13 cellular contexts compared by ENCODE assay signal in genomic region chr7:44218418-44219201, GRCh38. TPM values are rescaled to one million over a fixed set of nuclear protein-coding genes. Genes with fewer than 3 reads are reported as not detected.
DNase-seq lines count a peak whose midpoint lies in the region; ATAC-seq and TF ChIP-seq lines count a peak whose summit lies in the region.
"Had no signal": no experiment of that assay in that cellular context is flagged by ENCODE, and none has a peak within 500 bp of the region (broad histone marks: within the 10 kb centered on the region; RNA-seq: fewer than 3 reads in every experiment).

No MANE protein-coding gene starts in this region.

- ATAC-seq in Right ventricle myocardium inferior (no peak), left ventricle myocardium superior (no peak), memory B cell (ENCODE audit: low read depth) (no peak), upper lobe of right lung (no peak), HG03175 (IDR thresholded peaks at IDR 0.05; ENCODE audit: unreplicated experiment) (no peak)

- H3K4me1 ChIP-seq in ectodermal cell (ENCODE audit: control insufficient read depth, insufficient read depth, low read length) (peaks cover 33% of the 10 kb centered on the region), upper lobe of right lung (no peaks in the 10 kb centered on the region)
- H3K4me1 ChIP-seq: vagina had no signal

- H3K4me3 Mint-ChIP-seq in memory B cell, result no peak overlapping the region
- H3K4me3 Mint-ChIP-seq in HFFc6, result no peak overlapping the region
- H3K4me3 Mint-ChIP-seq: activated naive CD8-positive, alpha-beta T cell had no signal

- H3K4me3 ChIP-seq in ectodermal cell (ENCODE audit: insufficient read depth, low read depth, low read length) (no peak overlapping the region), upper lobe of right lung (no peak overlapping the region)
- H3K4me3 ChIP-seq: vagina had no signal

- 50 to 54% methylated on average over 26 of the region's 26 CpGs for WGBS in ectodermal cell, 2 experiments

- H3K27me3 ChIP-seq in ectodermal cell (ENCODE audit: control insufficient read depth, insufficient read depth, low read length, poor library complexity, severe bottlenecking), result no peaks in the 10 kb centered on the region
- H3K27me3 ChIP-seq in upper lobe of right lung, result no peaks in the 10 kb centered on the region
- H3K27me3 ChIP-seq: vagina had no signal

- no peaks in the 10 kb centered on the region for H3K9me3 ChIP-seq in ectodermal cell (ENCODE audit: control insufficient read depth, low read length)
- no peaks in the 10 kb centered on the region for H3K9me3 ChIP-seq in upper lobe of right lung
- H3K9me3 ChIP-seq: vagina had no signal

- intact Hi-C loops in Right ventricle myocardium inferior (cut with DNase I), result no loop called here
- intact Hi-C loops in left ventricle myocardium superior (cut with micrococcal nuclease), result no loop called here
- intact Hi-C loops in upper lobe of right lung (cut with DNase I), result no loop called here

- H3K36me3 Mint-ChIP-seq in memory B cell, result no peaks in the 10 kb centered on the region
- peaks cover 4% of the 10 kb centered on the region; the same call in 1 of the 2 replicates for H3K36me3 Mint-ChIP-seq in HFFc6 (ENCODE audit: low read depth)
- H3K36me3 Mint-ChIP-seq: activated naive CD8-positive, alpha-beta T cell had no signal

- H3K27ac ChIP-seq in ectodermal cell (ENCODE audit: insufficient read depth, low read depth, low read length, poor library complexity, severe bottlenecking), result peak overlapping the region; percentile 45
- H3K27ac ChIP-seq in upper lobe of right lung, result no peak overlapping the region
- H3K27ac ChIP-seq: vagina had no signal

- H3K4me1 Mint-ChIP-seq in memory B cell, result peaks cover 9% of the 10 kb centered on the region
- H3K4me1 Mint-ChIP-seq in HFFc6 (ENCODE audit: low read depth), result no peaks in the 10 kb centered on the region

- H3K27me3 Mint-ChIP-seq in memory B cell, result peaks cover 2% of the 10 kb centered on the region
- H3K27me3 Mint-ChIP-seq in HFFc6 (ENCODE audit: insufficient read depth), result peaks cover 7% of the 10 kb centered on the region
- H3K27me3 Mint-ChIP-seq: activated naive CD8-positive, alpha-beta T cell had no signal

- no peaks in the 10 kb centered on the region for H3K36me3 ChIP-seq in ectodermal cell (ENCODE audit: control insufficient read depth, insufficient read depth, low read length)
- H3K36me3 ChIP-seq in upper lobe of right lung, result peaks cover 3% of the 10 kb centered on the region
- H3K36me3 ChIP-seq: vagina had no signal

- H3K27ac Mint-ChIP-seq in memory B cell (peak overlapping the region; percentile 33), HFFc6 (no peak overlapping the region)
- H3K27ac Mint-ChIP-seq: activated naive CD8-positive, alpha-beta T cell had no signal

- TF ChIP-seq CTCF in upper lobe of right lung (IDR thresholded peaks at IDR 0.05) (no peak), HFFc6 (IDR thresholded peaks at IDR 0.05) (no peak)

- DNase-seq in Right ventricle myocardium inferior (ENCODE audit: missing footprints) (peak; percentile 54), left ventricle myocardium superior (no peak), memory B cell (ENCODE audit: low spot score in 2 of 2) (no peak), upper lobe of right lung (peak; percentile 49), NCI-H2029 (lab: John Stamatoyannopoulos, UW) (no peak), HFFc6 (no peak)
- DNase-seq: activated CD8-positive, alpha-beta memory T cell treated with anti-CD3 and anti-CD28 coated beads, Interleukin-2, amount 50 U/mL, for 4 hours; cerebellar nuclear complex; NCI-H1694 treated with DMSO at 0.1 percent for 48 hours had no signal

- H3K9me3 Mint-ChIP-seq in memory B cell (no peaks in the 10 kb centered on the region), HFFc6 (no peaks in the 10 kb centered on the region)

RNA-seq across cellular contexts. Expression of gene YKT6, which starts 17.8 kb away (rescaled TPM):
- total RNA-seq in Right ventricle myocardium inferior (58.0 TPM), left ventricle myocardium superior (58.4 TPM), upper lobe of right lung (54.7 TPM)
- 100 TPM for polyA plus RNA-seq in ectodermal cell (2013, experiment 1 of 4)
- polyA plus RNA-seq in ectodermal cell (2013, experiment 2 of 4), result 97.4 TPM
- 77.5 TPM for polyA plus RNA-seq in ectodermal cell (2013, experiment 3 of 4)
- polyA plus RNA-seq in ectodermal cell (2013, experiment 4 of 4), result 86.2 TPM
- 100 to 1,000 TPM; 155 to 174 (median 167) TPM for total RNA-seq in HFFc6 (2021; fragmentation: NEBNext Ultra II Directional; extraction: Animal tissue kit (Norgen Biotek cat#: 25700))

RNA-seq across cellular contexts. Expression of gene GCK, which starts 29.4 kb away (rescaled TPM):
- total RNA-seq in Right ventricle myocardium inferior, result 1.8 TPM
- total RNA-seq in left ventricle myocardium superior, result 1.4 TPM
- polyA plus RNA-seq in ectodermal cell (2013, experiment 1 of 4), result 0.83 TPM
- polyA plus RNA-seq in ectodermal cell (2013, experiment 2 of 4), result 0.78 TPM
- 1.3 TPM for polyA plus RNA-seq in ectodermal cell (2013, experiment 3 of 4)
- polyA plus RNA-seq in ectodermal cell (2013, experiment 4 of 4), result 3.2 TPM
- 0.23 TPM for total RNA-seq in upper lobe of right lung
- total RNA-seq in HFFc6 (2021; fragmentation: NEBNext Ultra II Directional; extraction: Animal tissue kit (Norgen Biotek cat#: 25700)), result under 1 TPM in 4 of 6 experiments, not detected in 2; 0.11 to 0.26 (median 0.17) TPM

Comparison
In these comparisons a context has a peak if more than half of its experiments do, and no peak if none do; other contexts are left out.
1. DNase-seq: peak in Right ventricle myocardium inferior (single experiment) and upper lobe of right lung (single experiment); none in left ventricle myocardium superior (single experiment), memory B cell (0 of 2), NCI-H2029 (single experiment) and HFFc6 (single experiment).